Comparison of ENCODE assay signal across 9 cellular contexts in genomic region chr7:47361746-47362215, GRCh38.
DNase-seq lines count a peak whose midpoint lies in the region; ATAC-seq and TF ChIP-seq lines count a peak whose summit lies in the region.
"Had no signal": no experiment of that assay in that cellular context is flagged by ENCODE, and none has a peak within 500 bp of the region (broad histone marks: within the 10 kb centered on the region; RNA-seq: fewer than 3 reads in every experiment).

No MANE protein-coding gene starts in this region.

- peaks cover 3 to 7% (median 5%) of the 10 kb centered on the region in 4 donors for H3K4me1 Mint-ChIP-seq in naive thymus-derived CD8-positive, alpha-beta T cell
- H3K4me1 Mint-ChIP-seq: immature natural killer cell had no signal

- ATAC-seq in naive thymus-derived CD8-positive, alpha-beta T cell: peak; percentile 36 to 50
- no peak for ATAC-seq in GM19467 (IDR thresholded peaks at IDR 0.05; ENCODE audit: unreplicated experiment)
- no peak for ATAC-seq in HG03439 (IDR thresholded peaks at IDR 0.05; ENCODE audit: unreplicated experiment)
- ATAC-seq in HG03521 (IDR thresholded peaks at IDR 0.05; ENCODE audit: unreplicated experiment): no peak
- ATAC-seq in HG03025 (IDR thresholded peaks at IDR 0.05; ENCODE audit: low FRiP score, unreplicated experiment): no peak

- no peaks in the 10 kb centered on the region for H3K27me3 ChIP-seq in brain microvascular endothelial cell (replicated peaks)

- POLR2A ChIA-PET in naive thymus-derived CD8-positive, alpha-beta T cell (lab: Charles Lee): no interaction called here

- peak overlapping the region in 3 of 10 donors; percentile 6 to 31 (median 28) for H3K27ac Mint-ChIP-seq in naive thymus-derived CD8-positive, alpha-beta T cell
- H3K27ac Mint-ChIP-seq: immature natural killer cell had no signal

- H3K4me3 ChIP-seq in brain microvascular endothelial cell (ENCODE audit: low read depth, low read length): no peak overlapping the region

- H3K36me3 Mint-ChIP-seq in naive thymus-derived CD8-positive, alpha-beta T cell: no peaks in the 10 kb centered on the region
- H3K36me3 Mint-ChIP-seq: immature natural killer cell had no signal

- in situ Hi-C loops in brain microvascular endothelial cell (cut with HindIII; ENCODE audit: low pct_ligation_motif_present, low sequenced_read_pairs): no loop called here

- no peaks in the 10 kb centered on the region for H3K27me3 Mint-ChIP-seq in naive thymus-derived CD8-positive, alpha-beta T cell

- H3K27ac ChIP-seq in brain microvascular endothelial cell: no peak overlapping the region

- TF ChIP-seq CTCF in brain microvascular endothelial cell (IDR thresholded peaks at IDR 0.05; ENCODE audit: low read depth, low read length, missing control alignments): no peak

- H3K4me3 Mint-ChIP-seq in naive thymus-derived CD8-positive, alpha-beta T cell: no peak overlapping the region
- H3K4me3 Mint-ChIP-seq: immature natural killer cell had no signal

- DNase-seq in EL: peak; percentile 90
- peak; percentile 78 for DNase-seq in LoVo (ENCODE audit: low spot score)
- peak; percentile 78 for DNase-seq in brain microvascular endothelial cell
- DNase-seq in naive thymus-derived CD8-positive, alpha-beta T cell: peak in 1 of 10 donors; percentile 16
- DNase-seq: immature natural killer cell had no signal

- H3K36me3 ChIP-seq in brain microvascular endothelial cell (replicated peaks): no peaks in the 10 kb centered on the region

- peaks cover 0 to 2% (median 0%) of the 10 kb centered on the region in 9 donors for H3K9me3 Mint-ChIP-seq in naive thymus-derived CD8-positive, alpha-beta T cell
- H3K9me3 Mint-ChIP-seq: immature natural killer cell had no signal

Comparison
In these comparisons a context has a peak if more than half of its experiments do, and no peak if none do; other contexts are left out.
1. ATAC-seq: peak in naive thymus-derived CD8-positive, alpha-beta T cell (2 of 2); none in GM19467 (single experiment), HG03439 (single experiment), HG03521 (single experiment) and HG03025 (single experiment).